ENCODE assay signal across 21 cellular contexts in the genomic region with DNA sequence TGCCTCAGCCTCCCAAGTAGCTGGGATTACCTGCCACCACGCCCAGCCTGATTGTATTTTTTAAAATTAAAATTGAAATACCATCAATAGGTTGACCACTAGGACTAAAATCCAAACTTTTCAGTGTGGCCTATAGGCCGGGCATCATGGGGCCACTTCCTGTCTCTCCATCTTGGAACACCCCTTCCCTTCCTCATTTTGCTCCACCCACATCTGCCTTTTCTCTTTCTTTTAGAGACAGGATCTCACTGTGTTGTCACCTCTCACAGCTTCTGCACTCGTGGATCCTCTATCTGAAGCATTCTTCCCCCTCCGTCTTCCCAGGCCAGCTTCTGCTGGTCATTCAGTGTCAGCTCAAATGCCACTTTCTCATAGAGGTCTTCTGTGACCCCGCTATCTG. TPM values are rescaled to one million over a fixed set of nuclear protein-coding genes. Genes with fewer than 3 reads are reported as not detected.
DNase-seq lines count a peak whose midpoint lies in the region; ATAC-seq, FAIRE-seq and TF ChIP-seq lines count a peak whose summit lies in the region.
"Had no signal": no experiment of that assay in that cellular context is flagged by ENCODE, and none has a peak within 500 bp of the region (broad histone marks: within the 10 kb centered on the region; RNA-seq: fewer than 3 reads in every experiment).

No MANE protein-coding gene starts in this region.

- no peak for FAIRE-seq in HepG2 (lab: Jason Lieb, UNC)
- FAIRE-seq: D721Med, G401.6, GM12892, GM19239 had no signal

- H3K27ac ChIP-seq in HepG2 (ENCODE audit: extremely low read length, insufficient read depth, low read length) (no peak overlapping the region), right lobe of liver (no peak overlapping the region)
- H3K27ac ChIP-seq: GM23248 had no signal

- peaks cover 7% of the 10 kb centered on the region for H3K9me3 Mint-ChIP-seq in WTC11
- H3K9me3 Mint-ChIP-seq: CD8-positive, alpha-beta T cell had no signal

- no peaks in the 10 kb centered on the region for H4K20me1 ChIP-seq in HepG2 (ENCODE audit: insufficient read depth, low read length)

- H3K9ac ChIP-seq in HepG2 (ENCODE audit: insufficient read depth, low read depth, low read length) = no peak overlapping the region
- H3K9ac ChIP-seq: GM23248 had no signal

- no peak overlapping the region for H2AFZ ChIP-seq in HepG2 (ENCODE audit: low read length)
- H2AFZ ChIP-seq: GM23248 had no signal

- no TSS peak for BruUV-seq in HepG2 (replicated peaks; lab: Mats Ljungman, UMichigan)

- TF ChIP-seq RAD21 in HepG2 (CRISPR knock-in tag; IDR thresholded peaks at IDR 0.05) = no peak

- POLR2A ChIA-PET in HepG2 (lab: Yijun Ruan, JAX) = no interaction called here
- POLR2A ChIA-PET in WTC11 (lab: Charles Lee) = no interaction called here

- ATAC-seq in HepG2 (no peak), right lobe of liver (no peak), WTC11 (no peak), HG03432 (IDR thresholded peaks at IDR 0.05; ENCODE audit: unreplicated experiment) (no peak), HG03039 (IDR thresholded peaks at IDR 0.05; ENCODE audit: unreplicated experiment) (no peak)
- ATAC-seq: CD8-positive, alpha-beta T cell had no signal

- H3K4me1 Mint-ChIP-seq in WTC11 = 0 out of 2 replicates have a peak, but pooled peaks cover 2% of the 10 kb centered on the region

- TF ChIP-seq EP300 in HepG2 (IDR thresholded peaks at IDR 0.05; ENCODE audit: low read depth in 2 of 2, low read length in 2 of 2) (no peak), HepG2 (CRISPR knock-in tag; IDR thresholded peaks at IDR 0.05; ENCODE audit: borderline replicate concordance) (no peak)

- no peaks in the 10 kb centered on the region for H3K27me3 ChIP-seq in HepG2 (ENCODE audit: control insufficient read depth in 1 of 2, insufficient read depth in 2 of 2, low read length in 2 of 2)
- no peaks in the 10 kb centered on the region for H3K27me3 ChIP-seq in right lobe of liver
- H3K27me3 ChIP-seq: BE2C, MG63 had no signal

- H3K36me3 Mint-ChIP-seq in WTC11 = no peaks in the 10 kb centered on the region
- H3K36me3 Mint-ChIP-seq: CD8-positive, alpha-beta T cell had no signal

- in situ Hi-C loops in HepG2 (cut with HindIII; ENCODE audit: extremely low pct_ligation_motif_present, low pct_unique_long_range_greater_than_20kb) = no loop called here

- TF ChIP-seq CTCF in HepG2 (CRISPR knock-in tag; IDR thresholded peaks at IDR 0.05) (no peak), right lobe of liver (IDR thresholded peaks at IDR 0.05) (no peak), WTC11 (IDR thresholded peaks at IDR 0.05) (no peak)

- peaks cover 23% of the 10 kb centered on the region for H3K4me1 ChIP-seq in HepG2 (ENCODE audit: insufficient read depth, low read length)
- H3K4me1 ChIP-seq in right lobe of liver = peaks cover 0 to 23% (median 6%) of the 10 kb centered on the region in 4 donors

- 0 out of 2 replicates have a peak overlapping the region, but pooled peaks have one; percentile 28 for H3K27ac Mint-ChIP-seq in WTC11
- H3K27ac Mint-ChIP-seq: CD8-positive, alpha-beta T cell had no signal

- intact Hi-C loops in HepG2 (cut with micrococcal nuclease; ENCODE audit: unreplicated experiment) (no loop called here), right lobe of liver (cut with DNase I) (no loop called here)

- WGBS in HepG2 (ENCODE audit: low lambda C conversion rate) = 77% methylated on average over 5 of the region's 5 CpGs
- WGBS in right lobe of liver (ENCODE audit: insufficient coverage, low coverage, low lambda C conversion rate, missing lambda C conversion rate) = 89% methylated on average over 5 of the region's 5 CpGs

- H3K36me3 ChIP-seq in HepG2 (replicated peaks in 1 of 2; ENCODE audit: control insufficient read depth in 1 of 2, insufficient read depth in 2 of 2, low read length in 2 of 2) (no peaks in the 10 kb centered on the region), right lobe of liver (no peaks in the 10 kb centered on the region)
- H3K36me3 ChIP-seq: BE2C had no signal

- no peaks in the 10 kb centered on the region for H3K27me3 Mint-ChIP-seq in WTC11 (ENCODE audit: low read depth)

- DNase-seq in HepG2 (ENCODE audit: low spot score) = no peak
- DNase-seq in right lobe of liver = no peak
- DNase-seq in WTC11 (ENCODE audit: low spot score) = no peak
- peak; percentile 16 for DNase-seq in ecto neural progenitor cell (ENCODE audit: low spot score)
- DNase-seq in GM19240 (ENCODE audit: insufficient read length, low spot score) = no peak
- DNase-seq: BE2C; CD8-positive, alpha-beta T cell; DMS79 treated with DMSO at 0.1 percent for 48 hours; GM23248; MG63; NCI-H1417; NCI-H1930; NCI-H2171; NCI-H446 treated with DMSO at 0.1 percent for 48 hours; NCI-H748 treated with DMSO at 0.1 percent for 48 hours had no signal

- CTCF ChIA-PET in HepG2 (lab: Yijun Ruan, JAX; ENCODE audit: low intra/inter-chr PET ratio, low total read pairs) (no interaction called here), WTC11 (lab: Charles Lee) (no interaction called here)

- H3K4me2 ChIP-seq in HepG2 (ENCODE audit: low read depth, low read length) = no peak overlapping the region

- H3K79me2 ChIP-seq in HepG2 (ENCODE audit: insufficient read depth, low read length) = no peaks in the 10 kb centered on the region

- H3K4me3 ChIP-seq in HepG2 (replicated peaks in 1 of 3; ENCODE audit: insufficient read depth in 1 of 3, low read depth in 2 of 3, low read length in 3 of 3) (no peak overlapping the region), right lobe of liver (no peak overlapping the region)
- H3K4me3 ChIP-seq: GM23248, MG63 had no signal

- H3K4me3 Mint-ChIP-seq in WTC11 = no peak overlapping the region
- H3K4me3 Mint-ChIP-seq: CD8-positive, alpha-beta T cell had no signal

- H3K9me3 ChIP-seq in HepG2 (ENCODE audit: low read length) (no peaks in the 10 kb centered on the region), right lobe of liver (no peaks in the 10 kb centered on the region)
- H3K9me3 ChIP-seq: BE2C, MG63 had no signal

- TF ChIP-seq POLR2A in HepG2 (IDR thresholded peaks at IDR 0.05; ENCODE audit: insufficient read depth in 1 of 2, low read depth in 2 of 2, low read length in 2 of 2) = no peak
- TF ChIP-seq POLR2A in right lobe of liver (IDR thresholded peaks at IDR 0.05) = no peak

TF ChIP-seq in HepG2, 621 proteins besides CTCF, POLR2A, EP300 and RAD21 (continues in another document):
- TF ChIP-seq PRPF4 (IDR thresholded peaks at IDR 0.05; ENCODE audit: low read depth, low read length, poor library complexity, severe bottlenecking) (no peak), SP2 (CRISPR knock-in tag; IDR thresholded peaks at IDR 0.05) (no peak), ZNF235 (CRISPR knock-in tag; IDR thresholded peaks at IDR 0.05; ENCODE audit: borderline replicate concordance) (no peak), POLR2AphosphoS2 (IDR thresholded peaks at IDR 0.05; ENCODE audit: low read depth, low read length) (no peak), GABPA (IDR thresholded peaks at IDR 0.05; ENCODE audit: low read depth, low read length) (no peak), GABPA (CRISPR knock-in tag; IDR thresholded peaks at IDR 0.05; ENCODE audit: low read depth) (0 out of 2 replicates have a peak, but pooled peaks have one; percentile 23), KDM2A (CRISPR knock-in tag; IDR thresholded peaks at IDR 0.05; ENCODE audit: borderline replicate concordance, low read depth) (no peak)

TF ChIP-seq in WTC11, 78 proteins besides CTCF, POLR2A, EP300 and RAD21 (continues in another document):
- TF ChIP-seq, protein P1, sequence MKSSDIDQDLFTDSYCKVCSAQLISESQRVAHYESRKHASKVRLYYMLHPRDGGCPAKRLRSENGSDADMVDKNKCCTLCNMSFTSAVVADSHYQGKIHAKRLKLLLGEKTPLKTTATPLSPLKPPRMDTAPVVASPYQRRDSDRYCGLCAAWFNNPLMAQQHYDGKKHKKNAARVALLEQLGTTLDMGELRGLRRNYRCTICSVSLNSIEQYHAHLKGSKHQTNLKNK (CRISPR knock-in tag; IDR thresholded peaks at IDR 0.05) = no peak
- TF ChIP-seq, protein P2, sequence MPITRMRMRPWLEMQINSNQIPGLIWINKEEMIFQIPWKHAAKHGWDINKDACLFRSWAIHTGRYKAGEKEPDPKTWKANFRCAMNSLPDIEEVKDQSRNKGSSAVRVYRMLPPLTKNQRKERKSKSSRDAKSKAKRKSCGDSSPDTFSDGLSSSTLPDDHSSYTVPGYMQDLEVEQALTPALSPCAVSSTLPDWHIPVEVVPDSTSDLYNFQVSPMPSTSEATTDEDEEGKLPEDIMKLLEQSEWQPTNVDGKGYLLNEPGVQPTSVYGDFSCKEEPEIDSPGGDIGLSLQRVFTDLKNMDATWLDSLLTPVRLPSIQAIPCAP (CRISPR knock-in tag; IDR thresholded peaks at IDR 0.05) = no peak
- no peak for TF ChIP-seq ZBTB21 (CRISPR knock-in tag; IDR thresholded peaks at IDR 0.05; ENCODE audit: borderline replicate concordance)

RNA-seq across cellular contexts. Expression of a gene that starts 57.0 kb away (rescaled TPM):
- 1.2 and 1.4 TPM in 2 replicates for total RNA-seq in HepG2 (2016; rRNA removed; fragmentation: Illumina TruSeq; extraction: Trizol)
- 0.71 and 1.0 TPM in 2 replicates for total RNA-seq in HepG2 (2016; cell fraction: cytosol; rRNA removed; fragmentation: Illumina TruSeq; extraction: Trizol; ENCODE audit: low read depth)
- 0.69 and 0.79 TPM in 2 replicates for total RNA-seq in HepG2 (2016; cell fraction: insoluble cytoplasmic fraction; rRNA removed; fragmentation: Illumina TruSeq; extraction: Trizol)
- 1.2 and 1.5 TPM in 2 replicates for total RNA-seq in HepG2 (2016; cell fraction: membrane; rRNA removed; fragmentation: Illumina TruSeq; extraction: Trizol)
- total RNA-seq in HepG2 (2016; cell fraction: nucleus; rRNA removed; fragmentation: Illumina TruSeq; extraction: Trizol) = 1.3 and 1.4 TPM in 2 replicates
- 1.4 and 2.5 TPM in 2 replicates for polyA plus RNA-seq in HepG2 (2011; rRNA removed)
- polyA plus RNA-seq in HepG2 (2011; cell fraction: cytosol; rRNA removed) = 0.99 and 1.8 TPM in 2 replicates
- polyA plus RNA-seq in HepG2 (2011; cell fraction: nucleus; rRNA removed) = 0.90 and 1.3 TPM in 2 replicates
- 1.0 and 2.9 TPM in 2 replicates for polyA plus RNA-seq in HepG2 (2012)
- 1.4 TPM in 2 replicates for polyA plus RNA-seq in HepG2 (2016; cell fraction: cytosol; fragmentation: Illumina TruSeq; extraction: Trizol; ENCODE audit: low read depth)
- 1.7 and 2.5 TPM in 2 replicates for polyA plus RNA-seq in HepG2 (2016; cell fraction: insoluble cytoplasmic fraction; fragmentation: Illumina TruSeq; extraction: Trizol; ENCODE audit: low read depth)
- polyA plus RNA-seq in HepG2 (2016; cell fraction: membrane; fragmentation: Illumina TruSeq; extraction: Trizol; ENCODE audit: low read depth) = 0.86 and 2.2 TPM in 2 replicates
- polyA plus RNA-seq in HepG2 (2016; cell fraction: nucleus; fragmentation: Illumina TruSeq; extraction: Trizol; ENCODE audit: insufficient read depth, low read depth) = 1.2 and 2.5 TPM in 2 replicates
- polyA minus RNA-seq in HepG2 (2011; rRNA and poly(A)+ RNA removed; ENCODE audit: low replicate concordance) = 2.4 and 7.1 TPM in 2 replicates
- 0.53 and 1.3 TPM in 2 replicates for polyA minus RNA-seq in HepG2 (2011; cell fraction: cytosol; rRNA and poly(A)+ RNA removed)
- polyA minus RNA-seq in HepG2 (2011; cell fraction: nucleus; rRNA and poly(A)+ RNA removed) = 1.2 and 2.7 TPM in 2 replicates
- 10 to 100 TPM in 4 of 6 experiments, 1 to 10 TPM in 2; 7.0 to 24.0 (median 10.5) TPM for total RNA-seq in right lobe of liver
- total RNA-seq in WTC11 (2021) = 13.6 to 20.5 TPM (median 19.7 TPM) in 3 replicates
